ENCODE assay signal across 7 cellular contexts in genomic region chrX:135295944-135296305, GRCh38. TPM values are rescaled to one million over a fixed set of nuclear protein-coding genes. Genes with fewer than 3 reads are reported as not detected.
DNase-seq lines count a peak whose midpoint lies in the region; ATAC-seq and TF ChIP-seq lines count a peak whose summit lies in the region.

No MANE protein-coding gene starts in this region.

- H3K4me1 Mint-ChIP-seq in progenitor cell of endocrine pancreas (ENCODE audit: low read depth) = peaks cover 4% of the 10 kb centered on the region

- H3K27ac Mint-ChIP-seq in progenitor cell of endocrine pancreas = peak overlapping the region; percentile 20

- no peak for DNase-seq in astrocyte of the cerebellum (ENCODE audit: low read depth)
- no peak for DNase-seq in progenitor cell of endocrine pancreas (ENCODE audit: low spot score, unreplicated experiment)
- no peak for DNase-seq in NCI-H1105 (lab: John Stamatoyannopoulos, UW)
- no peak for DNase-seq in AG08396 (ENCODE audit: low spot score)
- no peak for DNase-seq in ureter (ENCODE audit: low spot score)

- in situ Hi-C loops in astrocyte of the cerebellum (cut with HindIII; ENCODE audit: low sequenced_read_pairs) = no loop called here

- ATAC-seq in GM19043 (IDR thresholded peaks at IDR 0.05; ENCODE audit: low read depth, unreplicated experiment) = peak; percentile 43
- peak; percentile 46 for ATAC-seq in HG02870 (IDR thresholded peaks at IDR 0.05; ENCODE audit: unreplicated experiment)

- H3K9me3 Mint-ChIP-seq in progenitor cell of endocrine pancreas (ENCODE audit: low read depth) = peaks cover 20% of the 10 kb centered on the region

- no peaks in the 10 kb centered on the region for H3K27me3 Mint-ChIP-seq in progenitor cell of endocrine pancreas

- H3K4me3 ChIP-seq in astrocyte of the cerebellum (ENCODE audit: low read depth, low read length) = peak overlapping the region; percentile 35

- no peak for TF ChIP-seq CTCF in astrocyte of the cerebellum (IDR thresholded peaks at IDR 0.05; ENCODE audit: low read depth, low read length, missing control alignments)
- TF ChIP-seq CTCF in progenitor cell of endocrine pancreas (IDR thresholded peaks at IDR 0.05; ENCODE audit: unreplicated experiment) = no peak

- peak overlapping the region; percentile 73 for H3K4me3 Mint-ChIP-seq in progenitor cell of endocrine pancreas (ENCODE audit: low read depth)

- peaks cover 13% of the 10 kb centered on the region for H3K36me3 Mint-ChIP-seq in progenitor cell of endocrine pancreas (ENCODE audit: insufficient read depth)

RNA-seq across cellular contexts. Expression of gene ETDC, which starts 13.4 kb away (rescaled TPM):
- total RNA-seq in progenitor cell of endocrine pancreas (not detected in 2 replicates), ureter (not detected)

RNA-seq across cellular contexts. Expression of gene ETDA, which starts 44.1 kb away (rescaled TPM):
- total RNA-seq in progenitor cell of endocrine pancreas (not detected in 2 replicates), ureter (not detected)

RNA-seq across cellular contexts. Expression of gene ZNF75D, which starts 48.0 kb away (rescaled TPM):
- 10.8 and 11.0 TPM in 2 replicates for total RNA-seq in progenitor cell of endocrine pancreas
- total RNA-seq in ureter = 10.7 TPM

RNA-seq across cellular contexts. Expression of gene ZNF449, which starts 48.7 kb away (rescaled TPM):
- 6.8 and 8.8 TPM in 2 replicates for total RNA-seq in progenitor cell of endocrine pancreas
- 7.8 TPM for total RNA-seq in ureter
